11 cellular contexts compared by ENCODE assay signal in the genomic region with DNA sequence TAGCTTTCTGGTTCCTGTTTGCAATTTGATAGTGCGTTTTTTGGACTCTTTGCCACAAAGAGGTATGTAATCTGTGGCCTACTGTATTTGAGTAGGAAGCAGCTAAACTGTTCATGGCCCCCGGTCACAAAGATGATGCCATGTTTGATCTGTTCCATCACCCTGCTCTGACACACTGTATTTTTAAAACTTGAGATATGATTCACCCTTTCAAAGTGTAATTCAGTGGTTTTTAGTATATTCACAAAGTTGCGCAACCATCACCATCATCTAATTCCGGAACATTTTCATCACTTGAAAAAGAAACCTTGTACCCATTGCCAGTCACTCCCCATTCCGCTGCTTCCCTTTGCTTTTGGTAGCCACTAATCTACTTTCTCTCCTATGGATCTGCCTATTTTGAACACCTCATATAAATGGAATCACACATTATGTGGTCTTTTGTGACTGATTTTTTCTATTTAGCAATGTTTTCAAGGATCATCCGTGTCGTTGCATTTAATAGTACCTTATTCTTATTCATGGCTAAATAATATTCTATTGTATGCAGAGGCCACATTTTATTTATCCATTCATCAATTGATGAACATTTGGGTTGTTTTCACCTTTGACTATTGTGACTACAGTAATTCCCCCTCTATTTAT.
A peak's percentile ranks its signal among the peaks of the same experiment; 100 is the strongest.
DNase-seq lines count a peak whose midpoint lies in the region; ATAC-seq and TF ChIP-seq lines count a peak whose summit lies in the region.
"Had no signal": no experiment of that assay in that cellular context is flagged by ENCODE, and none has a peak within 500 bp of the region (broad histone marks: within the 10 kb centered on the region; RNA-seq: fewer than 3 reads in every experiment).

No MANE protein-coding gene starts in this region.

- no peaks in the 10 kb centered on the region for H3K36me3 ChIP-seq in HCT116 (ENCODE audit: control insufficient read depth in 1 of 2, insufficient read depth in 2 of 2, low read length in 2 of 2)
- H3K36me3 ChIP-seq: gastroesophageal sphincter, right lobe of liver had no signal

- H3K27ac Mint-ChIP-seq in activated T-helper 2 cell treated with anti-CD3 and anti-CD28 coated beads, Interferon-gamma antibody, Interleukin-2, Interleukin-4, amounts not matched to agents 10 μg/mL and 5 μg/mL and 100 μg/mL, durations not matched to agents 14 hours and 24 hours and 36 hours: peak overlapping the region; percentile 33

- RAD21 ChIA-PET in HCT116 (lab: Charles Lee; ENCODE audit: low non-redundant PET in 1 of 2, low total read pairs in 2 of 2, uncharacterized antibody in 2 of 2, unreplicated experiment in 2 of 2): no interaction called here

- TF ChIP-seq CTCF in AG10803 (conservative IDR thresholded peaks at IDR 0.05; ENCODE audit: low read length) (no peak), HCT116 (IDR thresholded peaks at IDR 0.05 in 2 of 3, conservative IDR thresholded peaks at IDR 0.05 in 1 of 3; ENCODE audit: borderline replicate concordance in 1 of 3, insufficient read depth in 1 of 3, low read depth in 2 of 3, low read length in 2 of 3) (no peak)

- H3K79me2 ChIP-seq in HCT116 (ENCODE audit: insufficient read depth, low read length): no peaks in the 10 kb centered on the region

- peaks cover 0 to 16% of the 10 kb centered on the region in 2 experiments; a peak in 2 of 4 replicates for H3K4me1 ChIP-seq in HCT116 (ENCODE audit: control insufficient read depth in 1 of 2, insufficient read depth in 2 of 2, low read length in 2 of 2)
- H3K4me1 ChIP-seq: gastroesophageal sphincter, right lobe of liver had no signal

- H3K4me2 ChIP-seq in HCT116 (ENCODE audit: low read length): peak overlapping the region; percentile 43; the same call in 1 of the 2 replicates

- BruUV-seq in HCT116 (replicated peaks; lab: Mats Ljungman, UMichigan): no TSS peak

- H3K4me3 ChIP-seq in AG10803 (ENCODE audit: low read length) (no peak overlapping the region), HCT116 (replicated peaks in 1 of 2; ENCODE audit: low read depth in 1 of 2, low read length in 2 of 2) (no peak overlapping the region)
- H3K4me3 ChIP-seq: gastroesophageal sphincter, right lobe of liver had no signal

- POLR2A ChIA-PET in HCT116 (lab: Charles Lee): no interaction called here

- peaks cover 5% of the 10 kb centered on the region for H3K36me3 Mint-ChIP-seq in activated T-helper 2 cell treated with anti-CD3 and anti-CD28 coated beads, Interferon-gamma antibody, Interleukin-2, Interleukin-4, amounts not matched to agents 10 μg/mL and 5 μg/mL and 100 μg/mL, durations not matched to agents 14 hours and 24 hours and 36 hours (ENCODE audit: low read depth)

- no peak for TF ChIP-seq RAD21 in HCT116 (IDR thresholded peaks at IDR 0.05; ENCODE audit: low read depth)

- intact Hi-C loops in HCT116 (cut with micrococcal nuclease) (no loop called here), posterior cingulate gyrus (cut with DNase I) (no loop called here)
- intact Hi-C loops in activated T-helper 2 cell treated with anti-CD3 and anti-CD28 coated beads, Interferon-gamma antibody, Interleukin-2, Interleukin-4, amounts not matched to agents 10 μg/mL and 5 μg/mL and 100 μg/mL, durations not matched to agents 14 hours and 24 hours and 36 hours (cut with micrococcal nuclease): loop anchor here (2.0 to 5.0 kb wide), 2 partner anchors 39 to 195 kb away; no protein-coding TSS in a partner anchor

- H3K27ac ChIP-seq in HCT116 (ENCODE audit: low read depth, low read length): no peak overlapping the region
- H3K27ac ChIP-seq: gastroesophageal sphincter, right lobe of liver had no signal

- peaks cover 25% of the 10 kb centered on the region for H3K4me1 Mint-ChIP-seq in activated T-helper 2 cell treated with anti-CD3 and anti-CD28 coated beads, Interferon-gamma antibody, Interleukin-2, Interleukin-4, amounts not matched to agents 10 μg/mL and 5 μg/mL and 100 μg/mL, durations not matched to agents 14 hours and 24 hours and 36 hours (ENCODE audit: low read depth)

- H3K9me3 ChIP-seq in HCT116 (ENCODE audit: control insufficient read depth in 1 of 2, insufficient read depth in 1 of 2, low read depth in 1 of 2, low read length in 2 of 2): no peaks in the 10 kb centered on the region
- H3K9me3 ChIP-seq: gastroesophageal sphincter, right lobe of liver had no signal

- CTCF ChIA-PET in HCT116 (lab: Charles Lee): no interaction called here

- DNase-seq in AG10803 (ENCODE audit: low read depth): peak; percentile 62
- DNase-seq in HCT116 (ENCODE audit: low read depth, low spot score): no peak
- no peak for DNase-seq in activated T-helper 2 cell treated with anti-CD3 and anti-CD28 coated beads, Interferon-gamma antibody, Interleukin-2, Interleukin-4, amounts not matched to agents 10 μg/mL and 5 μg/mL and 100 μg/mL, durations not matched to agents 14 hours and 24 hours and 36 hours (ENCODE audit: low spot score)
- peak; percentile 42 for DNase-seq in glomerular visceral epithelial cell (ENCODE audit: extremely low spot score)
- no peak for DNase-seq in germinal center (ENCODE audit: low spot score)
- no peak for DNase-seq in posterior cingulate gyrus
- DNase-seq: NCI-H187, right lobe of liver had no signal

- no peaks in the 10 kb centered on the region for H4K20me1 ChIP-seq in HCT116 (ENCODE audit: insufficient read depth)

- H3K4me3 Mint-ChIP-seq in activated T-helper 2 cell treated with anti-CD3 and anti-CD28 coated beads, Interferon-gamma antibody, Interleukin-2, Interleukin-4, amounts not matched to agents 10 μg/mL and 5 μg/mL and 100 μg/mL, durations not matched to agents 14 hours and 24 hours and 36 hours (ENCODE audit: low read depth): no peak overlapping the region

- no peaks in the 10 kb centered on the region for H3K27me3 ChIP-seq in HCT116 (ENCODE audit: insufficient read depth, low read length)
- H3K27me3 ChIP-seq: gastroesophageal sphincter, right lobe of liver had no signal

- H3K9me3 Mint-ChIP-seq in activated T-helper 2 cell treated with anti-CD3 and anti-CD28 coated beads, Interferon-gamma antibody, Interleukin-2, Interleukin-4, amounts not matched to agents 10 μg/mL and 5 μg/mL and 100 μg/mL, durations not matched to agents 14 hours and 24 hours and 36 hours: peaks cover 22% of the 10 kb centered on the region

- H2AFZ ChIP-seq in HCT116 (ENCODE audit: low read depth, low read length, poor library complexity, severe bottlenecking): peak overlapping the region; percentile 4

- no peaks in the 10 kb centered on the region for H3K9me2 ChIP-seq in HCT116 (ENCODE audit: insufficient read depth)

- no peak for ATAC-seq in HCT116
- ATAC-seq in GM21717 (IDR thresholded peaks at IDR 0.05; ENCODE audit: unreplicated experiment): no peak
- ATAC-seq in HG03097 (IDR thresholded peaks at IDR 0.05; ENCODE audit: low FRiP score, unreplicated experiment): no peak

- no peak for TF ChIP-seq POLR2A in HCT116 (IDR thresholded peaks at IDR 0.05; ENCODE audit: borderline replicate concordance, extremely low read depth, insufficient read depth, insufficient read length)

- H3K9ac ChIP-seq in HCT116 (ENCODE audit: low read length): no peak overlapping the region

- no peaks in the 10 kb centered on the region for H3K27me3 Mint-ChIP-seq in activated T-helper 2 cell treated with anti-CD3 and anti-CD28 coated beads, Interferon-gamma antibody, Interleukin-2, Interleukin-4, amounts not matched to agents 10 μg/mL and 5 μg/mL and 100 μg/mL, durations not matched to agents 14 hours and 24 hours and 36 hours (ENCODE audit: low read depth)

TF ChIP-seq in HCT116, 20 proteins besides CTCF, POLR2A, EP300 and RAD21:
- peak; percentile 77 for TF ChIP-seq CEBPB (IDR thresholded peaks at IDR 0.05; ENCODE audit: low read depth)
- no peak for TF ChIP-seq JUND (IDR thresholded peaks at IDR 0.05)

Comparison
In these comparisons a context has a peak if more than half of its experiments do, and no peak if none do; other contexts are left out.
1. DNase-seq: peak in AG10803 (single experiment) and glomerular visceral epithelial cell (single experiment); none in HCT116 (single experiment), activated T-helper 2 cell treated with anti-CD3 and anti-CD28 coated beads, Interferon-gamma antibody, Interleukin-2, Interleukin-4, amounts not matched to agents 10 μg/mL and 5 μg/mL and 100 μg/mL, durations not matched to agents 14 hours and 24 hours and 36 hours (single experiment), germinal center (single experiment) and posterior cingulate gyrus (0 of 10).